ENCODE assay signal across 7 cellular contexts in the genomic region with DNA sequence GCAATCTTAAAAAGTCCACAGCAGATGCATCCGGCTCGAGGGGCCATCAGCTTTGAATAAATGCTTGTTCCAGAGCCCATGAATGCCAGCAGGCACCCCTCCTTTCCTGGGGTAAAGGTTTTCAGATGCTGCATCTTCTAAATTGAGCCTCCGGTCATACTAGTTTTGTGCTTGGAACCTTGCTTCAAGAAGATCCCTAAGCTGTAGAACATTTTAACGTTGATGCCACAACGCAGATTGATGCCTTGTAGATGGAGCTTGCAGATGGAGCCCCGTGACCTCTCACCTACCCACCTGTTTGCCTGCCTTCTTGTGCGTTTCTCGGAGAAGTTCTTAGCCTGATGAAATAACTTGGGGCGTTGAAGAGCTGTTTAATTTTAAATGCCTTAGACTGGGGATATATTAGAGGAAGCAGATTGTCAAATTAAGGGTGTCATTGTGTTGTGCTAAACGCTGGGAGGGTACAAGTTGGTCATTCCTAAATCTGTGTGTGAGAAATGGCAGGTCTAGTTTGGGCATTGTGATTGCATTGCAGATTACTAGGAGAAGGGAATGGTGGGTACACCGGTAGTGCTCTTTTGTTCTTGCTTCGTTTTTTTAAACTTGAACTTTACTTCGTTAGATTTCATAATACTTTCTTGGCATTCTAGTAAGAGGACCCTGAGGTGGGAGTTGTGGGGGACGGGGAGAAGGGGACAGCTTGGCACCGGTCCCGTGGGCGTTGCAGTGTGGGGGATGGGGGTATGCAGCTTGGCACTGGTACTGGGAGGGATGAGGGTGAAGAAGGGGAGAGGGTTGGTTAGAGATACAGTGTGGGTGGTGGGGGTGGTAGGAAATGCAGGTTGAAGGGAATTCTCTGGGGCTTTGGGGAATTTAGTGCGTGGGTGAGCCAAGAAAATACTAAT. TPM values are rescaled to one million over a fixed set of nuclear protein-coding genes. Genes with fewer than 3 reads are reported as not detected.
DNase-seq lines count a peak whose midpoint lies in the region; ATAC-seq and TF ChIP-seq lines count a peak whose summit lies in the region.

No MANE protein-coding gene starts in this region.

- TF ChIP-seq CTCF in HFFc6 (IDR thresholded peaks at IDR 0.05) (no peak), VCaP (conservative IDR thresholded peaks at IDR 0.05) (no peak), dorsolateral prefrontal cortex (IDR thresholded peaks at IDR 0.05 in 54 of 56, conservative IDR thresholded peaks at IDR 0.05 in 2 of 56; ENCODE audit: low read depth in 1 of 56, partially characterized antibody in 56 of 56) (no peak)

- H3K36me3 ChIP-seq in mesodermal cell (ENCODE audit: control insufficient read depth, insufficient read depth, low read length) (peaks cover 58% of the 10 kb centered on the region), stomach smooth muscle (ENCODE audit: control insufficient read depth in 2 of 2, insufficient read depth in 2 of 2, low read length in 2 of 2) (peaks cover 10 to 25% of the 10 kb centered on the region in 2 donors)

- intact Hi-C loops in dorsolateral prefrontal cortex (cut with DNase I), result no loop called here

- H3K9me3 ChIP-seq in mesodermal cell (ENCODE audit: control insufficient read depth, low read length) (no peaks in the 10 kb centered on the region), stomach smooth muscle (ENCODE audit: control insufficient read depth in 2 of 2, low read length in 2 of 2) (no peaks in the 10 kb centered on the region)

- no peak for ATAC-seq in GM18511 (IDR thresholded peaks at IDR 0.05; ENCODE audit: unreplicated experiment)

- H3K9me3 Mint-ChIP-seq in HFFc6, result peaks cover 71% of the 10 kb centered on the region

- WGBS in mesodermal cell (ENCODE audit: insufficient coverage in 2 of 2), 2 experiments, result 44 to 51% methylated on average over 10 to 15 of the region's 18 CpGs

- H3K4me1 Mint-ChIP-seq in HFFc6 (ENCODE audit: low read depth), result peaks cover 62% of the 10 kb centered on the region

- peak overlapping the region; percentile 99 for H3K4me3 Mint-ChIP-seq in HFFc6

- peak overlapping the region; percentile 98 to 100 for H3K9ac ChIP-seq in stomach smooth muscle (ENCODE audit: low read length in 2 of 2)

- H3K4me1 ChIP-seq in mesodermal cell (ENCODE audit: control insufficient read depth, insufficient read depth, low read length, poor library complexity, severe bottlenecking) (peaks cover 40% of the 10 kb centered on the region), stomach smooth muscle (ENCODE audit: control insufficient read depth, insufficient read depth, low read length) (peaks cover 48% of the 10 kb centered on the region)

- peaks cover 77% of the 10 kb centered on the region for H3K27me3 Mint-ChIP-seq in HFFc6 (ENCODE audit: insufficient read depth)

- H3K27me3 ChIP-seq in dorsolateral prefrontal cortex (no peaks in the 10 kb centered on the region), stomach smooth muscle (ENCODE audit: control insufficient read depth in 1 of 2, insufficient read depth in 2 of 2, low read length in 2 of 2) (no peaks in the 10 kb centered on the region)

- H3K27ac ChIP-seq in VCaP (peak overlapping the region; percentile 100), dorsolateral prefrontal cortex (peak overlapping the region; percentile 94 to 100 (median 100)), mesodermal cell (ENCODE audit: low read depth, low read length, severe bottlenecking) (peak overlapping the region; percentile 99), stomach smooth muscle (ENCODE audit: low read length) (peak overlapping the region; percentile 100)

- DNase-seq in HFFc6, result peak; percentile 50
- peak in 6 of 10 donors; percentile 18 to 49 (median 34) for DNase-seq in dorsolateral prefrontal cortex
- DNase-seq in NCI-H226, result no peak

- peak overlapping the region; percentile 98 for H3K27ac Mint-ChIP-seq in HFFc6

- H3K4me3 ChIP-seq in dorsolateral prefrontal cortex (peak overlapping the region; percentile 51 to 90 (median 78)), mesodermal cell (ENCODE audit: extremely low read depth, insufficient read depth, low read length, poor library complexity, severe bottlenecking) (peak overlapping the region; percentile 93), stomach smooth muscle (ENCODE audit: low read length in 2 of 2) (peak overlapping the region; percentile 89 to 99)

- peaks cover 66% of the 10 kb centered on the region for H3K36me3 Mint-ChIP-seq in HFFc6 (ENCODE audit: low read depth)

RNA-seq across cellular contexts. Expression of gene NEAT1, which starts 1.9 kb away (rescaled TPM):
- total RNA-seq in HFFc6 (2021; fragmentation: NEBNext Ultra II Directional; extraction: Animal tissue kit (Norgen Biotek cat#: 25700)), result 100 to 1,000 TPM; 185 to 250 (median 213) TPM
- 1,000 to 10,000 TPM in 5 of 120 experiments, 100 to 1,000 TPM in 115; 106 to 1,508 (median 405) TPM for total RNA-seq in dorsolateral prefrontal cortex
- 32.4 TPM for polyA plus RNA-seq in mesodermal cell (2013, experiment 1 of 2)
- 28.8 TPM for polyA plus RNA-seq in mesodermal cell (2013, experiment 2 of 2)

RNA-seq across cellular contexts. Expression of gene FRMD8, which starts 38.0 kb away (rescaled TPM):
- total RNA-seq in HFFc6 (2021; fragmentation: NEBNext Ultra II Directional; extraction: Animal tissue kit (Norgen Biotek cat#: 25700)), result 10 to 100 TPM; 22.4 to 28.5 (median 27.1) TPM
- 10 to 100 TPM; 14.1 to 50.3 (median 21.7) TPM for total RNA-seq in dorsolateral prefrontal cortex
- 58.2 TPM for polyA plus RNA-seq in mesodermal cell (2013, experiment 1 of 2)
- polyA plus RNA-seq in mesodermal cell (2013, experiment 2 of 2), result 48.4 TPM

RNA-seq across cellular contexts. Expression of gene SLC25A45, which starts 42.0 kb away (rescaled TPM):
- 1 to 10 TPM; 4.9 to 8.9 (median 5.8) TPM for total RNA-seq in HFFc6 (2021; fragmentation: NEBNext Ultra II Directional; extraction: Animal tissue kit (Norgen Biotek cat#: 25700))
- 10 to 100 TPM in 51 of 120 experiments, 1 to 10 TPM in 69; 3.6 to 18.2 (median 9.0) TPM for total RNA-seq in dorsolateral prefrontal cortex
- polyA plus RNA-seq in mesodermal cell (2013, experiment 1 of 2), result 2.9 TPM
- 2.6 TPM for polyA plus RNA-seq in mesodermal cell (2013, experiment 2 of 2)
